ENCODE assay signal across 1 cellular context in the genomic region with DNA sequence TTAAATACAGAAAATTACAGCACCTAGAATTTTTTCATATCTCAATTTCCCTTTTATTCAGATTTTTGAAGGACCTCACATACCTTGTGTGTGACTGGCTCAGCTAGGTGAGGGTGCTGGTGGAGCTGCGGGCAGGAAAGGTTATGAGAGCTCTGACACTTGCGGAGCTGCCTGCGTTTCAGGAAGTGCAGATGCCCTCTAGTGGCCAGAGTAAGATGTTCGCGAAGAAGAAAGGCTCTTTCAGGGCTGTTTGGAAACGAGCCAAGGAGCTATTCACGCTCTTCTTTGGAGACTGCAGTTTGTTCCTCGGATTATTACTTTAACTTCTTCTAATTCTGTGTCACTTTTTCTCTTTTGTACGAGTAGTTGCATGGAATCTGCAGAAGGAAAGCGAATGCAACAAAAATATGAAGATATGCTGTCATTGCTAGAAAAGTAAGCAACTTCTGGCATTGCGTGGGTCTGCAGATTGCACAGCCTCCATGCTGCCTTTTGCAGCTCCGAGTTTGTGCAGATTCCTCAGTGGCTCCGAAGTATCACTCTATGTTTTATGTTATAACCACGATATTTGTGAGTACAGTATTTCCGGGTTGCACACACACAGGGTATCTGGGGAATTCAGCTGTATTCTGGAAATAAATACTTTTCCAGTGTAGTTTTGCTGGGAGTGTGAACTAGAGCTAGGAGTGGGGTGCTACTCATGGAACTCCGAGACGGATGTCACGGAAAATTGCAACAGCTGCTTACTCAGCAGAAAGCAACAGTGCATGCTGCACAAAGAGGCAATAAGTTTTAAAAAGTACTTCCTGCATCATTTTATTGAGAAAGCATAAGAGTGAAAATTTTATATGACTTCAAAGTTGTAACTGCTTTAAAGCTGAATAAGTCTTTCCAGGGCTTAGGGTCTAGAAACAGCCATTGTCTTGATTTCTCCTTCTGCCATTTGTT.
A peak's percentile ranks its signal among the peaks of the same experiment; 100 is the strongest.
TF ChIP-seq lines count a peak whose summit lies in the region.

No MANE protein-coding gene starts in this region.

TF ChIP-seq in H1, 55 proteins besides CTCF, POLR2A, EP300 and RAD21 (continued from another document):
- TF ChIP-seq EZH2 (IDR thresholded peaks at IDR 0.05; ENCODE audit: low read depth, low read length, severe bottlenecking) (no peak), MAFK (IDR thresholded peaks at IDR 0.05; ENCODE audit: low read depth, low read length) (peak; percentile 37; the same call in 1 of the 2 replicates)
